10 cellular contexts compared by ENCODE assay signal in the genomic region with DNA sequence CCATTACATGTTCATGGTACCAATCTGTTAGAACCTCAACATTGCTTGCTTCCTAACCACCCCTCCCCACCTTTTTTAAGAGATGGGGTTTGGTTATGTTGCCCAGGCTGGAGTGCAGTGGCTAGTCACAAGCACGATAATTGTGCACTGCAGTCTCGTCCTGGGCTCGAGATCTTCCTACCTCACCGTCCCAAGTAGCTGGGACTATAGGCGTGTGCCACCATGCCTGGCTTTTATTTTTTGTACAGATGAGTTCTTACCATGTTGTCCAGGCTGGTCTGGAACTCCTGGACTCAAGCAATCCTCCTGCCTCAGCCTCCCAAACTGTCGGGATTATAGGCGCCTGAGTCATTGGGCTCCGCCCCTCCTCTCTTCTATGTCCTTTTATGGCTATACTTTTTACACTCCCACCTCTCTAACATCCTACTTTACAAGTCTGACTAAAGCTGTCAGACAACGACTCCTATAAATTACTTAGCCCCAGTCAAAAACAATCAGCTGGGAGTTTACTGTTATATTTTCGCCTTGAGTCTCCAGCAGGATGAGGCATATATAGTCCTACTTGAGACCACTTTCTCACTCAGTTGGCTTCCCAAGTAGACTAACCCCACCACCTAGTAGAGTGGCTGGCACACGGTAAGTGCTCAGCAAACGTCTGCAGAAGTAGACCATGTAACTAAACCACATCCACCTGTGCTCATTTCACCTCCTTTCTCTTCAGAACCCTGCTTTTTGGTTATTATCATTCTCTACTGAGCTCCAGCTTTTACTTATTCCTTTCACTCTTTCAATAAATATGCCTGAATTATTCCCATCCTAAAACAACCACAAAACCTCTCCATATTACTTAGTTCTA. TPM values are rescaled to one million over a fixed set of nuclear protein-coding genes. Genes with fewer than 3 reads are reported as not detected.
DNase-seq lines count a peak whose midpoint lies in the region; ATAC-seq, FAIRE-seq and TF ChIP-seq lines count a peak whose summit lies in the region.
"Had no signal": no experiment of that assay in that cellular context is flagged by ENCODE, and none has a peak within 500 bp of the region (broad histone marks: within the 10 kb centered on the region; RNA-seq: fewer than 3 reads in every experiment).

No MANE protein-coding gene starts in this region.

- H4K20me1 ChIP-seq in keratinocyte (ENCODE audit: control insufficient read depth, extremely low read depth, insufficient read depth, low read length), result no peaks in the 10 kb centered on the region

- H2AFZ ChIP-seq in keratinocyte (ENCODE audit: control insufficient read depth, low read length), result no peak overlapping the region

- H3K4me2 ChIP-seq in keratinocyte (ENCODE audit: control insufficient read depth, extremely low read depth, insufficient read depth, low read depth, low read length), result no peak overlapping the region

- peaks cover 16% of the 10 kb centered on the region for H3K4me1 Mint-ChIP-seq in WTC11

- no peak overlapping the region for H3K4me3 ChIP-seq in HEK293 (ENCODE audit: low read depth, low read length)
- H3K4me3 ChIP-seq in keratinocyte (ENCODE audit: control insufficient read depth in 2 of 3, extremely low read depth in 1 of 3, insufficient read depth in 2 of 3, low read depth in 1 of 3, low read length in 3 of 3), result no peak overlapping the region

- H3K4me1 ChIP-seq in HEK293 (ENCODE audit: control insufficient read depth, insufficient read depth, low read length), result peaks cover 9% of the 10 kb centered on the region
- peaks cover 45% of the 10 kb centered on the region for H3K4me1 ChIP-seq in keratinocyte (ENCODE audit: control insufficient read depth, extremely low read depth, insufficient read depth, low read length)

- peaks cover 2% of the 10 kb centered on the region for H3K79me2 ChIP-seq in keratinocyte (ENCODE audit: control insufficient read depth, insufficient read depth, low read length)

- POLR2A ChIA-PET in HEK293 (lab: Yijun Ruan, JAX) (interaction anchor here (1.5 to 2.3 kb wide), 3 partner anchors 9 to 36 kb away, joined by 4 to 11 read pairs (median 6); partner anchors contain the start of genes ENSA and MCL1), WTC11 (lab: Charles Lee) (interaction anchor here (0.6 to 1.1 kb wide), 3 partner anchors 11 to 145 kb away, joined by 3 to 8 read pairs (median 4); no protein-coding TSS in a partner anchor)

- no peak overlapping the region for H3K4me3 Mint-ChIP-seq in WTC11

- TF ChIP-seq CTCF in 22Rv1 (IDR thresholded peaks at IDR 0.05), result no peak
- TF ChIP-seq CTCF in HEK293 (tag by site-specific recombination; IDR thresholded peaks at IDR 0.05), result no peak
- no peak for TF ChIP-seq CTCF in WTC11 (IDR thresholded peaks at IDR 0.05)
- no peak for TF ChIP-seq CTCF in keratinocyte (optimal IDR thresholded peaks at IDR 0.05 in 1 of 3, IDR thresholded peaks at IDR 0.05 in 1 of 3, conservative IDR thresholded peaks at IDR 0.05 in 1 of 3; ENCODE audit: extremely low read depth in 1 of 3, insufficient read depth in 2 of 3, low read length in 3 of 3)

- no peaks in the 10 kb centered on the region for H3K9me3 ChIP-seq in HEK293 (ENCODE audit: control insufficient read depth, insufficient read depth, low read depth, low read length)
- no peaks in the 10 kb centered on the region for H3K9me3 ChIP-seq in keratinocyte (ENCODE audit: control insufficient read depth, low read depth, low read length)

- no peaks in the 10 kb centered on the region for H3K27me3 ChIP-seq in keratinocyte (ENCODE audit: control insufficient read depth, extremely low read depth, insufficient read depth, low read length)

- dilution Hi-C loops in keratinocyte (cut with MboI; ENCODE audit: extremely low pct_ligation_motif_present, low sequenced_read_pairs), result no loop called here

- no peak overlapping the region for H3K9ac ChIP-seq in keratinocyte (ENCODE audit: control insufficient read depth, extremely low read depth, insufficient read depth, low read length)

- FAIRE-seq in keratinocyte (lab: Jason Lieb, UNC), result no peak

- H3K9me3 Mint-ChIP-seq in WTC11, result no peaks in the 10 kb centered on the region
- H3K9me3 Mint-ChIP-seq: naive B cell had no signal

- DNase-seq in WTC11 (ENCODE audit: low spot score), result no peak
- DNase-seq in keratinocyte (ENCODE audit: low read depth, low spot score), result no peak
- no peak for DNase-seq in COR-L47 (lab: John Stamatoyannopoulos, UW)
- no peak for DNase-seq in activated CD4-positive, CD25-positive, alpha-beta regulatory T cell treated with anti-CD3 and anti-CD28 coated beads, Interleukin-2, amount 50 U/mL, for 72 hours
- DNase-seq: naive B cell, NCI-H187 had no signal

- no peaks in the 10 kb centered on the region for H3K9me1 ChIP-seq in keratinocyte (ENCODE audit: control insufficient read depth, extremely low read depth, insufficient read depth, low read length)

- no peaks in the 10 kb centered on the region for H3K27me3 Mint-ChIP-seq in WTC11 (ENCODE audit: low read depth)
- H3K27me3 Mint-ChIP-seq: naive B cell had no signal

- H3K36me3 ChIP-seq in HEK293 (ENCODE audit: control insufficient read depth in 2 of 2, insufficient read depth in 1 of 2, low read length in 2 of 2) (peaks cover 13 to 75% of the 10 kb centered on the region in 2 experiments; a peak in 2 of 3 replicates), keratinocyte (ENCODE audit: control insufficient read depth in 2 of 2, extremely low read depth in 1 of 2, insufficient read depth in 2 of 2, low read length in 2 of 2) (peaks cover 8 to 28% of the 10 kb centered on the region in 2 experiments)

- H3K27ac ChIP-seq in 22Rv1 (peak overlapping the region; percentile 40), HEK293 (ENCODE audit: extremely low read depth, low read depth, low read length) (no peak overlapping the region), keratinocyte (ENCODE audit: control insufficient read depth, insufficient read depth, low read length) (peak overlapping the region; percentile 26)

- peaks cover 68% of the 10 kb centered on the region for H3K36me3 Mint-ChIP-seq in WTC11

- peak overlapping the region; percentile 64 for H3K27ac Mint-ChIP-seq in WTC11

- ATAC-seq in WTC11 (peak; percentile 14; the same call in 1 of the 2 replicates), HG03159 (IDR thresholded peaks at IDR 0.05; ENCODE audit: unreplicated experiment) (no peak), HG02970 (IDR thresholded peaks at IDR 0.05; ENCODE audit: low FRiP score, unreplicated experiment) (no peak)

- CTCF ChIA-PET in HEK293 (lab: Yijun Ruan, JAX), result interaction anchor here (0.6 to 0.9 kb wide), 3 partner anchors 45 to 56 kb away, joined by 3 to 4 read pairs (median 3); no protein-coding TSS in a partner anchor
- CTCF ChIA-PET in WTC11 (lab: Charles Lee), result interaction anchor here (1.6 kb wide), 1 partner anchor 55 kb away, joined by 4 read pairs; no protein-coding TSS in a partner anchor

TF ChIP-seq in HEK293, 187 proteins besides CTCF, POLR2A, EP300 and RAD21 (continues in another document):
- TF ChIP-seq ZNF311 (tag by site-specific recombination; IDR thresholded peaks at IDR 0.05; ENCODE audit: borderline replicate concordance) (no peak), KLF1 (tag by site-specific recombination; IDR thresholded peaks at IDR 0.05) (0 out of 2 replicates have a peak, but pooled peaks have one; percentile 3), GLIS2 (tag by site-specific recombination; IDR thresholded peaks at IDR 0.05) (no peak), SP3 (tag by site-specific recombination; IDR thresholded peaks at IDR 0.05) (no peak), ZNF394 (tag by site-specific recombination; IDR thresholded peaks at IDR 0.05; ENCODE audit: borderline replicate concordance) (no peak), WT1 (tag by site-specific recombination; IDR thresholded peaks at IDR 0.05) (peak; percentile 44)

TF ChIP-seq in WTC11, 78 proteins besides CTCF, POLR2A, EP300 and RAD21:
- TF ChIP-seq, protein P1, sequence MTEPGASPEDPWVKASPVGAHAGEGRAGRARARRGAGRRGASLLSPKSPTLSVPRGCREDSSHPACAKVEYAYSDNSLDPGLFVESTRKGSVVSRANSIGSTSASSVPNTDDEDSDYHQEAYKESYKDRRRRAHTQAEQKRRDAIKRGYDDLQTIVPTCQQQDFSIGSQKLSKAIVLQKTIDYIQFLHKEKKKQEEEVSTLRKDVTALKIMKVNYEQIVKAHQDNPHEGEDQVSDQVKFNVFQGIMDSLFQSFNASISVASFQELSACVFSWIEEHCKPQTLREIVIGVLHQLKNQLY (CRISPR knock-in tag; IDR thresholded peaks at IDR 0.05), result no peak

RNA-seq across cellular contexts. Expression of gene ENSA, which starts 13.8 kb away (rescaled TPM):
- 219 to 254 TPM (median 224 TPM) in 3 replicates for total RNA-seq in WTC11 (2021)
- polyA plus RNA-seq in keratinocyte, result 76.8 to 157 TPM (median 102 TPM) in 3 replicates
- 59.7 TPM for polyA plus RNA-seq in keratinocyte (2011; ENCODE audit: low read depth)
- polyA plus RNA-seq in keratinocyte (2011; cell fraction: cytosol; rRNA removed), result 99.0 and 125 TPM in 2 replicates
- 56.9 and 69.4 TPM in 2 replicates for polyA plus RNA-seq in keratinocyte (2011; cell fraction: nucleus; rRNA removed)
- polyA plus RNA-seq in keratinocyte (2012; ENCODE audit: low replicate concordance), result 87.5 and 131 TPM in 2 replicates
- polyA minus RNA-seq in keratinocyte, result 13.2 to 36.5 TPM (median 22.0 TPM) in 3 replicates
- polyA minus RNA-seq in keratinocyte (2011; cell fraction: cytosol; rRNA and poly(A)+ RNA removed), result 27.0 TPM
- polyA minus RNA-seq in keratinocyte (2011; cell fraction: nucleus; rRNA and poly(A)+ RNA removed), result 7.9 and 12.7 TPM in 2 replicates

RNA-seq across cellular contexts. Expression of gene MCL1, which starts 36.2 kb away (rescaled TPM):
- total RNA-seq in WTC11 (2021), result 191 to 212 TPM (median 204 TPM) in 3 replicates
- 105 to 237 TPM (median 156 TPM) in 3 replicates for polyA plus RNA-seq in keratinocyte
- polyA plus RNA-seq in keratinocyte (2011; ENCODE audit: low read depth), result 301 TPM
- polyA plus RNA-seq in keratinocyte (2011; cell fraction: cytosol; rRNA removed), result 85.0 and 142 TPM in 2 replicates
- 241 and 336 TPM in 2 replicates for polyA plus RNA-seq in keratinocyte (2011; cell fraction: nucleus; rRNA removed)
- 139 and 235 TPM in 2 replicates for polyA plus RNA-seq in keratinocyte (2012; ENCODE audit: low replicate concordance)
- 75.7 to 233 TPM (median 111 TPM) in 3 replicates for polyA minus RNA-seq in keratinocyte
- polyA minus RNA-seq in keratinocyte (2011; cell fraction: cytosol; rRNA and poly(A)+ RNA removed), result 164 TPM
- polyA minus RNA-seq in keratinocyte (2011; cell fraction: nucleus; rRNA and poly(A)+ RNA removed), result 148 and 203 TPM in 2 replicates
